In the genomic region with DNA sequence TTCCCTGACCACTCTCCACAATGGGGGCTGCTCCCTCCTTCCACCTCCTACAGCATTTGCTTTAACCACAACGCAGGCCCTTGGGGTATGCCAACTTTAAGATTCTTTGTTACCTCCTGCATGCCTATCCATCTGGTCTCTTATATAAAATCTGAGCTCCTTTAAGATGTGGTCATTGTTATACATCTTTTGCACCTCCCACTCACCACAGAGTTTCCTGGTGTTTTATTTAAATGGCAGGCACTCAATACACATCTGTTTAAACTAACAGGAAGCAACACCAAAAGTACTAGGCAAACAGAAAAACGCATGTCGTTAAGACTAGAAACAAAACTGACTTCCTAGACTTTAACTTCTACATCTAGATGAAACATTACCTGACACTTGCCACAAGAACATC, we compare ENCODE assay signal across 11 cellular contexts. TPM values are rescaled to one million over a fixed set of nuclear protein-coding genes. Genes with fewer than 3 reads are reported as not detected.
DNase-seq lines count a peak whose midpoint lies in the region; ATAC-seq and TF ChIP-seq lines count a peak whose summit lies in the region.
"Had no signal": no experiment of that assay in that cellular context is flagged by ENCODE, and none has a peak within 500 bp of the region (broad histone marks: within the 10 kb centered on the region; RNA-seq: fewer than 3 reads in every experiment).

No MANE protein-coding gene starts in this region.

- intact Hi-C loops in stomach (cut with DNase I; ENCODE audit: low total_unique reads): no loop called here

- no peak overlapping the region for H3K4me3 ChIP-seq in lung
- H3K4me3 ChIP-seq in stomach: no peak overlapping the region

- no peaks in the 10 kb centered on the region for H3K36me3 ChIP-seq in lung (ENCODE audit: control insufficient read depth in 2 of 2, insufficient read depth in 2 of 2, low read length in 2 of 2)
- no peaks in the 10 kb centered on the region for H3K36me3 ChIP-seq in stomach

- 19 to 23% methylated on average over 3 of the region's 3 CpGs for whole genome bisulfite sequencing in lung, 2 donors
- 40 to 55% (median 45%) methylated on average over 3 of the region's 3 CpGs for WGBS in stomach, 5 donors

- TF ChIP-seq EP300 in stomach (IDR thresholded peaks at IDR 0.05): no peak

- TF ChIP-seq CTCF in lung (IDR thresholded peaks at IDR 0.05; ENCODE audit: control extremely low read depth, extremely low read depth) (no peak), stomach (IDR thresholded peaks at IDR 0.05) (no peak)

- peaks cover 8 to 9% of the 10 kb centered on the region in 2 donors for H3K4me1 ChIP-seq in lung (ENCODE audit: control insufficient read depth in 2 of 2, insufficient read depth in 2 of 2, low read length in 2 of 2)
- H3K4me1 ChIP-seq in stomach: peaks cover 0 to 45% (median 9%) of the 10 kb centered on the region in 4 donors

- DNase-seq in DMS153 (lab: John Stamatoyannopoulos, UW) (peak; percentile 17), DMS153 treated with DMSO at 0.1 percent for 48 hours (lab: John Stamatoyannopoulos, UW; ENCODE audit: unreplicated experiment) (no peak), lung (ENCODE audit: low spot score) (no peak), SIG-M5 (lab: John Stamatoyannopoulos, UW) (no peak), stomach (no peak)
- DNase-seq in activated CD8-positive, alpha-beta memory T cell treated with anti-CD3 and anti-CD28 coated beads, Interleukin-2, amount 50 U/mL, for 48 hours: no peak

- no peak for TF ChIP-seq POLR2A in stomach (IDR thresholded peaks at IDR 0.05)

- ATAC-seq in GM21576 (IDR thresholded peaks at IDR 0.05; ENCODE audit: unreplicated experiment): peak; percentile 82
- peak; percentile 64 for ATAC-seq in HG03565 (IDR thresholded peaks at IDR 0.05; ENCODE audit: unreplicated experiment)
- ATAC-seq in lung (ENCODE audit: insufficient read depth, low FRiP score): peak; percentile 31
- ATAC-seq: HCT116, Right ventricle myocardium inferior had no signal

- no peaks in the 10 kb centered on the region for H3K9me3 ChIP-seq in lung (ENCODE audit: control insufficient read depth in 2 of 2, insufficient read depth in 1 of 2, low read length in 1 of 2)
- no peaks in the 10 kb centered on the region for H3K9me3 ChIP-seq in stomach

- H3K27ac ChIP-seq in lung (ENCODE audit: low read depth in 1 of 2, low read length in 1 of 2) (no peak overlapping the region), stomach (no peak overlapping the region)
- H3K27ac ChIP-seq: 22Rv1 had no signal

- no peaks in the 10 kb centered on the region for H3K27me3 ChIP-seq in lung (ENCODE audit: control insufficient read depth, insufficient read depth)
- H3K27me3 ChIP-seq in stomach: no peaks in the 10 kb centered on the region

RNA-seq across cellular contexts. Expression of a gene that starts 36.3 kb away (rescaled TPM):
- total RNA-seq in lung (10 to 100 TPM; 23.0 to 40.8 TPM), stomach (10 to 100 TPM in 4 of 5 donors, 1 to 10 TPM in 1; 4.1 to 72.0 (median 47.1) TPM)
- polyA plus RNA-seq in lung (10 to 100 TPM in 1 of 2 donors, 1 to 10 TPM in 1; 7.8 to 16.1 TPM), stomach (10 to 100 TPM in 1 of 3 donors, 1 to 10 TPM in 2; 7.1 to 11.9 (median 9.4) TPM)

Comparison
In these comparisons a context has a peak if more than half of its experiments do, and no peak if none do; other contexts are left out.
1. ATAC-seq: peak in every context shown above with its lines; median percentile 82 in GM21576; 64 in HG03565; 31 in lung.